In genomic region chr4:138118270-138118669, GRCh38 we compare ENCODE assay signal across 28 cellular contexts.
"Had no signal": no experiment of that assay in that cellular context is flagged by ENCODE, and none has a peak within 500 bp of the region (broad histone marks: within the 10 kb centered on the region; RNA-seq: fewer than 3 reads in every experiment).

No MANE protein-coding gene starts in this region.

- H3K36me3 Mint-ChIP-seq: naive thymus-derived CD8-positive, alpha-beta T cell; stimulated activated memory B cell treated with anti-CD40 and anti-IgM and Interleukin-4, amounts not matched to agents 10 μg/mL and 1 μg/mL and 100 μg/mL, for 72 hours had no signal

- H3K36me3 ChIP-seq: left lung, lower lobe of right lung, neutrophil, right atrium auricular region, right lobe of liver, stomach, thyroid gland, transverse colon, upper lobe of left lung, vagina had no signal

- H2AFZ ChIP-seq: parathyroid adenoma had no signal

- H3K4me2 ChIP-seq: smooth muscle cell had no signal

- H3K27me3 ChIP-seq: left lung, neutrophil, right atrium auricular region, right lobe of liver, stomach, testis, thyroid gland, transverse colon, upper lobe of left lung, vagina had no signal

- H3K27ac Mint-ChIP-seq: naive thymus-derived CD8-positive, alpha-beta T cell; nephron; stimulated activated memory B cell treated with anti-CD40 and anti-IgM and Interleukin-4, amounts not matched to agents 10 μg/mL and 1 μg/mL and 100 μg/mL, for 72 hours had no signal

- H3K4me3 Mint-ChIP-seq: naive thymus-derived CD8-positive, alpha-beta T cell; nephron; neural crest cell; stimulated activated memory B cell treated with anti-CD40 and anti-IgM and Interleukin-4, amounts not matched to agents 10 μg/mL and 1 μg/mL and 100 μg/mL, for 72 hours had no signal

- H3K9ac ChIP-seq: parathyroid adenoma had no signal

- H3K4me1 ChIP-seq: left lung, lower lobe of right lung, psoas muscle, right lobe of liver, testis, upper lobe of left lung, vagina had no signal

- H3K4me3 ChIP-seq: left lung, lower lobe of right lung, psoas muscle, right atrium auricular region, right lobe of liver, smooth muscle cell, stomach, testis, thyroid gland, transverse colon, upper lobe of left lung, vagina had no signal

- H3K4me1 Mint-ChIP-seq: neural crest cell had no signal

- H3K27me3 Mint-ChIP-seq: stimulated activated memory B cell treated with anti-CD40 and anti-IgM and Interleukin-4, amounts not matched to agents 10 μg/mL and 1 μg/mL and 100 μg/mL, for 72 hours had no signal

- H3K79me2 ChIP-seq: parathyroid adenoma had no signal

- H3K9me3 ChIP-seq: neutrophil, psoas muscle, right lobe of liver, testis, thyroid gland, upper lobe of left lung, vagina had no signal

- H3K27ac ChIP-seq: left lung, lower lobe of right lung, neutrophil, parathyroid adenoma, psoas muscle, right atrium auricular region, right lobe of liver, stomach, testis, thyroid gland, transverse colon, upper lobe of left lung, vagina had no signal

- DNase-seq: hippocampal formation; left colon; left lung; lower lobe of right lung; mammary epithelial cell; mesenchymal stem cell; naive thymus-derived CD8-positive, alpha-beta T cell; occipital lobe; psoas muscle; right lobe of liver; stimulated activated CD4-positive, alpha-beta T cell treated with anti-CD3 and anti-CD28 coated beads, Interleukin-1b, Interleukin-23, amount 100 ng/mL, for 48 hours; stimulated activated CD4-positive, alpha-beta T cell treated with anti-CD3 and anti-CD28 coated beads, Interleukin-2, amount 100 ng/mL, for 48 hours; stimulated activated CD4-positive, alpha-beta T cell treated with anti-CD3 and anti-CD28 coated beads, Interleukin-4, amount 100 ng/mL, for 4 hours; stimulated activated CD8-positive, alpha-beta memory T cell treated with anti-CD3 and anti-CD28 coated beads, Interleukin-4, amount 100 ng/mL, for 48 hours; stimulated activated naive CD4-positive, alpha-beta T cell treated with Interleukin-2 at 50 U/mL for 16 hours; stomach; testis; thyroid gland; transverse colon; upper lobe of left lung had no signal
